ENCODE assay signal across 18 cellular contexts in the genomic region with DNA sequence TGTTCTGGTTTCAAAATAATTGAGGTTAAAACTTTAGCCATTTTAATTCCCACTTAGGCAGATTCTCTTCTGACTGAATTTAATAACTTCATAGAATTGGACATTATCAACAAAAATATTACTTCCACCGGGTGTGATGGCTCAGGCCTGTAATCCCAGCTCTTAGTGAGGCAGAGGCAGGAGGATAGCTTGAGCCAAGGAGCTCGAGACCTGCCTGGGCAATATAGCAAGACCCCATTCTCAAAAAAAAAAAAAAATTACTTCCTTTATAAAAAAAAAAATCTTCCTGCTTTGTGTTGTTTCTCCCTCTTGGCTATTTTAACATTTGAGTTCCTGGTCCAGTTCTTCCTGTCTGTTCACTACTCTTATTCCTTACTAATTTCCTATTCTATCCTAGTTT.
"Had no signal": no experiment of that assay in that cellular context is flagged by ENCODE, and none has a peak within 500 bp of the region (broad histone marks: within the 10 kb centered on the region; RNA-seq: fewer than 3 reads in every experiment).

No MANE protein-coding gene starts in this region.

- ATAC-seq: activated CD8-positive, alpha-beta memory T cell treated with anti-CD3 and anti-CD28 coated beads, Interleukin-2, amount 10 ng/mL, durations not matched to agents 7 days and 5 days; effector memory CD8-positive, alpha-beta T cell; left cardiac atrium; natural killer cell treated with Interleukin-12 subunit alpha and Interleukin-12 subunit beta and Interleukin-15 and Interleukin-18, amount 100 ng/mL, for 72 hours; stimulated activated memory B cell treated with anti-CD40 and anti-IgM and Interleukin-4, amounts not matched to agents 10 μg/mL and 1 μg/mL and 100 μg/mL, for 72 hours had no signal

- H3K27me3 Mint-ChIP-seq: activated CD4-positive, alpha-beta memory T cell treated with anti-CD3 and anti-CD28 coated beads, Interleukin-2, amount 10 ng/mL, durations not matched to agents 7 days and 5 days; activated CD8-positive, alpha-beta memory T cell treated with anti-CD3 and anti-CD28 coated beads, Interleukin-2, amount 10 ng/mL, durations not matched to agents 7 days and 5 days; effector memory CD8-positive, alpha-beta T cell; natural killer cell treated with Interleukin-12 subunit alpha and Interleukin-12 subunit beta and Interleukin-15 and Interleukin-18, amount 100 ng/mL, for 72 hours; stimulated activated memory B cell treated with anti-CD40 and anti-IgM and Interleukin-4, amounts not matched to agents 10 μg/mL and 1 μg/mL and 100 μg/mL, for 72 hours had no signal

- H3K27ac ChIP-seq: ascending aorta, breast epithelium, parathyroid adenoma, sigmoid colon, thoracic aorta, upper lobe of left lung, VCaP had no signal

- H3K9me3 ChIP-seq: ascending aorta, breast epithelium, sigmoid colon, thoracic aorta, upper lobe of left lung had no signal

- DNase-seq: activated CD4-positive, alpha-beta memory T cell treated with anti-CD3 and anti-CD28 coated beads, Interleukin-2, amount 10 ng/mL, durations not matched to agents 7 days and 5 days; activated CD8-positive, alpha-beta memory T cell treated with anti-CD3 and anti-CD28 coated beads, Interleukin-2, amount 10 ng/mL, durations not matched to agents 7 days and 5 days; activated naive CD4-positive, alpha-beta T cell treated with anti-CD3 and anti-CD28 coated beads for 36 hours; dermis blood vessel endothelial cell; effector memory CD8-positive, alpha-beta T cell; left cardiac atrium; mesendoderm; sigmoid colon; stimulated activated CD4-positive, alpha-beta T cell treated with anti-CD3 and anti-CD28 coated beads, Interleukin-4, amount 100 ng/mL, for 24 hours; T-helper 2 cell; upper lobe of left lung had no signal

- H3K27ac Mint-ChIP-seq: activated CD4-positive, alpha-beta memory T cell treated with anti-CD3 and anti-CD28 coated beads, Interleukin-2, amount 10 ng/mL, durations not matched to agents 7 days and 5 days; activated CD8-positive, alpha-beta memory T cell treated with anti-CD3 and anti-CD28 coated beads, Interleukin-2, amount 10 ng/mL, durations not matched to agents 7 days and 5 days; activated naive CD4-positive, alpha-beta T cell treated with anti-CD3 and anti-CD28 coated beads for 36 hours; natural killer cell treated with Interleukin-12 subunit alpha and Interleukin-12 subunit beta and Interleukin-15 and Interleukin-18, amount 100 ng/mL, for 72 hours; stimulated activated memory B cell treated with anti-CD40 and anti-IgM and Interleukin-4, amounts not matched to agents 10 μg/mL and 1 μg/mL and 100 μg/mL, for 72 hours had no signal

- H3K9ac ChIP-seq: parathyroid adenoma had no signal

- H3K4me3 Mint-ChIP-seq: activated CD4-positive, alpha-beta memory T cell treated with anti-CD3 and anti-CD28 coated beads, Interleukin-2, amount 10 ng/mL, durations not matched to agents 7 days and 5 days; activated CD8-positive, alpha-beta memory T cell treated with anti-CD3 and anti-CD28 coated beads, Interleukin-2, amount 10 ng/mL, durations not matched to agents 7 days and 5 days; activated naive CD4-positive, alpha-beta T cell treated with anti-CD3 and anti-CD28 coated beads for 36 hours; effector memory CD8-positive, alpha-beta T cell; natural killer cell treated with Interleukin-12 subunit alpha and Interleukin-12 subunit beta and Interleukin-15 and Interleukin-18, amount 100 ng/mL, for 72 hours; stimulated activated memory B cell treated with anti-CD40 and anti-IgM and Interleukin-4, amounts not matched to agents 10 μg/mL and 1 μg/mL and 100 μg/mL, for 72 hours had no signal

- H3K27me3 ChIP-seq: ascending aorta, breast epithelium, sigmoid colon, upper lobe of left lung had no signal

- H3K9me3 Mint-ChIP-seq: activated CD4-positive, alpha-beta memory T cell treated with anti-CD3 and anti-CD28 coated beads, Interleukin-2, amount 10 ng/mL, durations not matched to agents 7 days and 5 days; activated naive CD4-positive, alpha-beta T cell treated with anti-CD3 and anti-CD28 coated beads for 36 hours; effector memory CD8-positive, alpha-beta T cell; natural killer cell treated with Interleukin-12 subunit alpha and Interleukin-12 subunit beta and Interleukin-15 and Interleukin-18, amount 100 ng/mL, for 72 hours; stimulated activated memory B cell treated with anti-CD40 and anti-IgM and Interleukin-4, amounts not matched to agents 10 μg/mL and 1 μg/mL and 100 μg/mL, for 72 hours had no signal

- H3K4me3 ChIP-seq: ascending aorta, breast epithelium, sigmoid colon, thoracic aorta, upper lobe of left lung had no signal

- H2AFZ ChIP-seq: parathyroid adenoma had no signal

- H3K36me3 ChIP-seq: breast epithelium had no signal

- H3K4me1 ChIP-seq: breast epithelium had no signal
